12 cellular contexts compared by ENCODE assay signal in the genomic region with DNA sequence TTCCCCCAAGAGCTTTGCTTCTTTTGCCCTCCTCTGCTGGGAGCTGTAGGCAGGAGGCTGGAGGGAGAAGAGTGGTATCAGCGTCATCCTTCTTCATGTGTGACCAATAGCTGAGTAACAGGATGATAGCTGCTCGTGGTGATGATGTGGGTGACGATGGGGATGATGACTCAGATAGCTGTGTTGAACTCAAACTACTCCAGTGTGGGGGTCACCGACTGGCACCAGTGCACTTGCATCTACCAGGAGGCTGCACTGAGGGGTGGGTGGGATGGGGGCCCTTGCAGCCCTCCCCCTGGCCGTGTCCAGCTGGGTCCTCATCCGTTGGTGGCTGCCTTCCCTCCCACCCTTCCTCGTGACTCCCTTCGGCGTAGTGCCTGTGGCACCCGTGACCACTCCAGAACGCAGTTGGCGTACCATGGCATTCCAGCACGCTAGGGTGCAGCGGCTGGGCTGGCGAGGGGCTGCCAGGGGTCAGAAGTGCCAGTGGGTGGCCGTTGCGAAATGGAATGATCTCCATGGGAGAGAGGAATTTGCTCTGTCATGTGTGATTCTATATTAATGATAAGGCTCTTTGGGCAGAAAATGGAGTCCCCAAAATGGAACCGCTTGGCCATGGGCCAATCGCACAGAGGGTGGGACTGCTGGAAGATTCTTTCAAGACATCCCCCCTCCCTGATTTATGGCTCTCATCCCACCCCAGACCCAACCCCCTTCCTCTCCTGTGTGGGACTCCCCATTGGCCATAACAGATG. TPM values are rescaled to one million over a fixed set of nuclear protein-coding genes. Genes with fewer than 3 reads are reported as not detected.
DNase-seq lines count a peak whose midpoint lies in the region; ATAC-seq, FAIRE-seq and TF ChIP-seq lines count a peak whose summit lies in the region.
"Had no signal": no experiment of that assay in that cellular context is flagged by ENCODE, and none has a peak within 500 bp of the region (broad histone marks: within the 10 kb centered on the region; RNA-seq: fewer than 3 reads in every experiment).

No MANE protein-coding gene starts in this region.

- no peaks in the 10 kb centered on the region for H3K36me3 ChIP-seq in keratinocyte (ENCODE audit: control insufficient read depth in 2 of 2, extremely low read depth in 1 of 2, insufficient read depth in 2 of 2, low read length in 2 of 2)

- POLR2A ChIA-PET in naive thymus-derived CD8-positive, alpha-beta T cell (lab: Charles Lee) = no interaction called here

- DNase-seq in activated CD4-positive, alpha-beta T cell treated with anti-CD3 and anti-CD28 coated beads for 48 hours = peak; percentile 74
- no peak for DNase-seq in activated CD4-positive, alpha-beta T cell treated with anti-CD3 and anti-CD28 coated beads, Interleukin-2, amount 50 U/mL, for 4 hours
- peak; percentile 66 for DNase-seq in activated CD8-positive, alpha-beta memory T cell treated with anti-CD3 and anti-CD28 coated beads, Interleukin-2, amount 50 U/mL, for 48 hours
- peak; percentile 75 for DNase-seq in keratinocyte (ENCODE audit: low read depth, low spot score)
- peak; percentile 18 to 69 for DNase-seq in stimulated activated CD8-positive, alpha-beta memory T cell treated with anti-CD3 and anti-CD28 coated beads, Interleukin-7, amount 100 ng/mL, for 48 hours (ENCODE audit: extremely low read depth in 1 of 2, low read depth in 1 of 2)
- DNase-seq in naive thymus-derived CD8-positive, alpha-beta T cell = no peak
- no peak for DNase-seq in DMS153 (lab: John Stamatoyannopoulos, UW)
- DNase-seq in SHP77 treated with DMSO at 0.1 percent for 48 hours (lab: John Stamatoyannopoulos, UW) = no peak
- DNase-seq: CD4-positive, CD25-positive, alpha-beta regulatory T cell; endodermal cell; KBM-7 had no signal

- no peak overlapping the region for H3K4me3 Mint-ChIP-seq in naive thymus-derived CD8-positive, alpha-beta T cell
- H3K4me3 Mint-ChIP-seq: CD4-positive, CD25-positive, alpha-beta regulatory T cell; endodermal cell had no signal

- H3K9me1 ChIP-seq in keratinocyte (ENCODE audit: control insufficient read depth, extremely low read depth, insufficient read depth, low read length) = no peaks in the 10 kb centered on the region

- H3K4me1 Mint-ChIP-seq in naive thymus-derived CD8-positive, alpha-beta T cell = no peaks in the 10 kb centered on the region
- H3K4me1 Mint-ChIP-seq: CD4-positive, CD25-positive, alpha-beta regulatory T cell had no signal

- H4K20me1 ChIP-seq in keratinocyte (ENCODE audit: control insufficient read depth, extremely low read depth, insufficient read depth, low read length) = no peaks in the 10 kb centered on the region

- H3K9ac ChIP-seq in keratinocyte (ENCODE audit: control insufficient read depth, extremely low read depth, insufficient read depth, low read length) = no peak overlapping the region

- H3K36me3 Mint-ChIP-seq in naive thymus-derived CD8-positive, alpha-beta T cell = no peaks in the 10 kb centered on the region
- H3K36me3 Mint-ChIP-seq: CD4-positive, CD25-positive, alpha-beta regulatory T cell had no signal

- H3K27me3 Mint-ChIP-seq in naive thymus-derived CD8-positive, alpha-beta T cell = peaks cover 0 to 13% (median 11%) of the 10 kb centered on the region in 5 donors

- no peak overlapping the region for H3K27ac ChIP-seq in keratinocyte (ENCODE audit: control insufficient read depth, insufficient read depth, low read length)

- peaks cover 20% of the 10 kb centered on the region for H3K4me1 ChIP-seq in keratinocyte (ENCODE audit: control insufficient read depth, extremely low read depth, insufficient read depth, low read length)

- H2AFZ ChIP-seq in keratinocyte (ENCODE audit: control insufficient read depth, low read length) = no peak overlapping the region

- peaks cover 10% of the 10 kb centered on the region for H3K27me3 ChIP-seq in keratinocyte (ENCODE audit: control insufficient read depth, extremely low read depth, insufficient read depth, low read length)

- peak; percentile 93 for FAIRE-seq in keratinocyte (lab: Jason Lieb, UNC)

- no peak overlapping the region for H3K4me3 ChIP-seq in keratinocyte (ENCODE audit: control insufficient read depth in 2 of 3, extremely low read depth in 1 of 3, insufficient read depth in 2 of 3, low read depth in 1 of 3, low read length in 3 of 3)

- TF ChIP-seq CTCF in keratinocyte (optimal IDR thresholded peaks at IDR 0.05 in 1 of 3, IDR thresholded peaks at IDR 0.05 in 1 of 3, conservative IDR thresholded peaks at IDR 0.05 in 1 of 3; ENCODE audit: extremely low read depth in 1 of 3, insufficient read depth in 2 of 3, low read length in 3 of 3) = no peak

- no peak overlapping the region for H3K4me2 ChIP-seq in keratinocyte (ENCODE audit: control insufficient read depth, extremely low read depth, insufficient read depth, low read depth, low read length)

- dilution Hi-C loops in keratinocyte (cut with MboI; ENCODE audit: extremely low pct_ligation_motif_present, low sequenced_read_pairs) = no loop called here

- ATAC-seq in naive thymus-derived CD8-positive, alpha-beta T cell = no peak

- H3K79me2 ChIP-seq in keratinocyte (ENCODE audit: control insufficient read depth, insufficient read depth, low read length) = no peaks in the 10 kb centered on the region

- no peaks in the 10 kb centered on the region for H3K9me3 ChIP-seq in keratinocyte (ENCODE audit: control insufficient read depth, low read depth, low read length)

- H3K9me3 Mint-ChIP-seq in naive thymus-derived CD8-positive, alpha-beta T cell = no peaks in the 10 kb centered on the region
- H3K9me3 Mint-ChIP-seq: CD4-positive, CD25-positive, alpha-beta regulatory T cell; endodermal cell had no signal

- H3K27ac Mint-ChIP-seq in naive thymus-derived CD8-positive, alpha-beta T cell = no peak overlapping the region
- H3K27ac Mint-ChIP-seq: CD4-positive, CD25-positive, alpha-beta regulatory T cell; endodermal cell had no signal

RNA-seq across cellular contexts. Expression of a gene that starts 1.3 kb away (rescaled TPM):
- not detected in 3 replicates for polyA plus RNA-seq in keratinocyte
- 0.19 TPM for polyA plus RNA-seq in keratinocyte (2011; ENCODE audit: low read depth)
- not detected in 2 replicates for polyA plus RNA-seq in keratinocyte (2011; cell fraction: cytosol; rRNA removed)
- polyA plus RNA-seq in keratinocyte (2011; cell fraction: nucleus; rRNA removed) = 0.07 and 0.10 TPM in 2 replicates
- 0.06 and 0.24 TPM in 2 replicates for polyA plus RNA-seq in keratinocyte (2012; ENCODE audit: low replicate concordance)
- 0.07 to 0.10 TPM in 2 of 3 replicates, not detected in the other for polyA minus RNA-seq in keratinocyte
- polyA minus RNA-seq in keratinocyte (2011; cell fraction: cytosol; rRNA and poly(A)+ RNA removed) = not detected
- 0.23 TPM in 1 of 2 replicates, not detected in the other for polyA minus RNA-seq in keratinocyte (2011; cell fraction: nucleus; rRNA and poly(A)+ RNA removed)
- total RNA-seq in naive thymus-derived CD8-positive, alpha-beta T cell = not detected
- polyA plus RNA-seq in naive thymus-derived CD8-positive, alpha-beta T cell = not detected
- total RNA-seq: CD4-positive, CD25-positive, alpha-beta regulatory T cell; endodermal cell had no signal
- polyA plus RNA-seq: CD4-positive, CD25-positive, alpha-beta regulatory T cell; neural cell had no signal

RNA-seq across cellular contexts. Expression of a gene that starts 37.6 kb away (rescaled TPM):
- 56.0 to 106 TPM (median 59.8 TPM) in 3 replicates for polyA plus RNA-seq in keratinocyte
- polyA plus RNA-seq in keratinocyte (2011; ENCODE audit: low read depth) = 16.1 TPM
- 54.3 and 55.6 TPM in 2 replicates for polyA plus RNA-seq in keratinocyte (2011; cell fraction: cytosol; rRNA removed)
- 64.9 and 85.3 TPM in 2 replicates for polyA plus RNA-seq in keratinocyte (2011; cell fraction: nucleus; rRNA removed)
- 26.5 and 49.8 TPM in 2 replicates for polyA plus RNA-seq in keratinocyte (2012; ENCODE audit: low replicate concordance)
- 77.3 to 171 TPM (median 109 TPM) in 3 replicates for polyA minus RNA-seq in keratinocyte
- 36.3 TPM for polyA minus RNA-seq in keratinocyte (2011; cell fraction: cytosol; rRNA and poly(A)+ RNA removed)
- 25.4 and 26.7 TPM in 2 replicates for polyA minus RNA-seq in keratinocyte (2011; cell fraction: nucleus; rRNA and poly(A)+ RNA removed)
- total RNA-seq in naive thymus-derived CD8-positive, alpha-beta T cell = 10 to 100 TPM; 23.7 to 26.9 TPM
- polyA plus RNA-seq in naive thymus-derived CD8-positive, alpha-beta T cell = 10 to 100 TPM; 30.6 to 43.2 (median 40.9) TPM

Comparison
In these comparisons a context has a peak if more than half of its experiments do, and no peak if none do; other contexts are left out.
1. DNase-seq: peak in activated CD4-positive, alpha-beta T cell treated with anti-CD3 and anti-CD28 coated beads for 48 hours (single experiment), activated CD8-positive, alpha-beta memory T cell treated with anti-CD3 and anti-CD28 coated beads, Interleukin-2, amount 50 U/mL, for 48 hours (single experiment), keratinocyte (single experiment) and stimulated activated CD8-positive, alpha-beta memory T cell treated with anti-CD3 and anti-CD28 coated beads, Interleukin-7, amount 100 ng/mL, for 48 hours (2 of 2); none in activated CD4-positive, alpha-beta T cell treated with anti-CD3 and anti-CD28 coated beads, Interleukin-2, amount 50 U/mL, for 4 hours (0 of 2), naive thymus-derived CD8-positive, alpha-beta T cell (0 of 10), DMS153 (single experiment) and SHP77 treated with DMSO at 0.1 percent for 48 hours (single experiment).